16 cellular contexts compared by ENCODE assay signal in genomic region chr5:61423487-61424157, GRCh38.
DNase-seq lines count a peak whose midpoint lies in the region; FAIRE-seq and TF ChIP-seq lines count a peak whose summit lies in the region.
"Had no signal": no experiment of that assay in that cellular context is flagged by ENCODE, and none has a peak within 500 bp of the region (broad histone marks: within the 10 kb centered on the region; RNA-seq: fewer than 3 reads in every experiment).

No MANE protein-coding gene starts in this region.

- peaks cover 0 to 3% of the 10 kb centered on the region in 2 experiments for H3K36me3 ChIP-seq in SK-N-SH (replicated peaks in 1 of 2; ENCODE audit: control insufficient read depth in 1 of 2, insufficient read depth in 2 of 2, low read length in 1 of 2)
- no peaks in the 10 kb centered on the region for H3K36me3 ChIP-seq in neural progenitor cell
- H3K36me3 ChIP-seq in brain microvascular endothelial cell (replicated peaks), result no peaks in the 10 kb centered on the region
- no peaks in the 10 kb centered on the region for H3K36me3 ChIP-seq in kidney (ENCODE audit: control insufficient read depth in 1 of 2, insufficient read depth in 2 of 2, low read length in 2 of 2)
- H3K36me3 ChIP-seq: MG63 had no signal

- H3K36me3 Mint-ChIP-seq in neural progenitor cell, result peaks cover 27% of the 10 kb centered on the region

- H3K4me1 Mint-ChIP-seq in neural progenitor cell, result peaks cover 6% of the 10 kb centered on the region

- WGBS in SK-N-SH (ENCODE audit: low lambda C conversion rate), result 87% methylated on average over 3 of the region's 3 CpGs

- no peak for TF ChIP-seq RAD21 in SK-N-SH (IDR thresholded peaks at IDR 0.05; ENCODE audit: low read length)

- H4K20me1 ChIP-seq in SK-N-SH (ENCODE audit: insufficient read depth) (peaks cover 63% of the 10 kb centered on the region), neural progenitor cell (ENCODE audit: low read depth) (peaks cover 47% of the 10 kb centered on the region)

- H3K4me1 ChIP-seq in SK-N-SH (ENCODE audit: control insufficient read depth in 1 of 2, insufficient read depth in 2 of 2, low read depth in 1 of 2, low read length in 1 of 2) (peaks cover 3 to 14% of the 10 kb centered on the region in 2 experiments; a peak in 3 of 4 replicates), neural progenitor cell (peaks cover 7% of the 10 kb centered on the region), kidney (ENCODE audit: control insufficient read depth in 1 of 2, insufficient read depth in 1 of 2, low read depth in 1 of 2, low read length in 2 of 2) (peaks cover 0 to 10% of the 10 kb centered on the region in 2 donors)

- H3K27ac ChIP-seq in AG04450 (ENCODE audit: low read depth, low read length) (no peak overlapping the region), SK-N-SH (ENCODE audit: low read depth in 2 of 2, low read length in 1 of 2) (no peak overlapping the region), dorsolateral prefrontal cortex (peak overlapping the region in 54 of 59 donors; percentile 1 to 78 (median 57)), neural progenitor cell (no peak overlapping the region), brain microvascular endothelial cell (no peak overlapping the region), kidney (ENCODE audit: low read depth in 2 of 2, low read length in 2 of 2) (no peak overlapping the region)
- H3K27ac ChIP-seq: RWPE1 had no signal

- no peak overlapping the region for H3K4me3 Mint-ChIP-seq in neural progenitor cell

- H3K9me2 ChIP-seq in SK-N-SH, result no peaks in the 10 kb centered on the region

- FAIRE-seq in kidney (lab: Jason Lieb, UNC), result no peak

- H3K9me3 Mint-ChIP-seq in neural progenitor cell, result peaks cover 25% of the 10 kb centered on the region

- H3K79me2 ChIP-seq in SK-N-SH (ENCODE audit: insufficient read depth) (peaks cover 88% of the 10 kb centered on the region), neural progenitor cell (ENCODE audit: low read depth) (peaks cover 92% of the 10 kb centered on the region)

- CTCF ChIA-PET in AG04450 (lab: Charles Lee) (no interaction called here), SK-N-SH (lab: Yijun Ruan, JAX) (no interaction called here)

- peaks cover 2% of the 10 kb centered on the region; the same call in 1 of the 2 replicates for H3K9me3 ChIP-seq in AG04450 (ENCODE audit: control insufficient read depth, insufficient read depth, low read length)
- H3K9me3 ChIP-seq in SK-N-SH, result peaks cover 5% of the 10 kb centered on the region; the same call in 1 of the 2 replicates
- H3K9me3 ChIP-seq in neural progenitor cell (ENCODE audit: low read depth), result no peaks in the 10 kb centered on the region
- H3K9me3 ChIP-seq in kidney (ENCODE audit: control insufficient read depth in 1 of 2, low read length in 2 of 2), result no peaks in the 10 kb centered on the region
- H3K9me3 ChIP-seq: MG63 had no signal

- intact Hi-C loops in dorsolateral prefrontal cortex (cut with DNase I) (no loop called here), kidney (cut with DNase I) (no loop called here)

- H3F3A ChIP-seq in SK-N-SH (replicated peaks; ENCODE audit: insufficient read depth) (peaks cover 6% of the 10 kb centered on the region), neural progenitor cell (ENCODE audit: low read depth) (no peaks in the 10 kb centered on the region)

- TF ChIP-seq CTCF in AG04450 (IDR thresholded peaks at IDR 0.05; ENCODE audit: low read depth, low read length), result no peak
- TF ChIP-seq CTCF in SK-N-SH (IDR thresholded peaks at IDR 0.05), result no peak
- no peak for TF ChIP-seq CTCF in dorsolateral prefrontal cortex (IDR thresholded peaks at IDR 0.05 in 54 of 56, conservative IDR thresholded peaks at IDR 0.05 in 2 of 56; ENCODE audit: low read depth in 1 of 56, partially characterized antibody in 56 of 56)
- TF ChIP-seq CTCF in neural progenitor cell (IDR thresholded peaks at IDR 0.05), result no peak
- TF ChIP-seq CTCF in brain microvascular endothelial cell (IDR thresholded peaks at IDR 0.05; ENCODE audit: low read depth, low read length, missing control alignments), result no peak
- no peak for TF ChIP-seq CTCF in kidney (IDR thresholded peaks at IDR 0.05; ENCODE audit: borderline replicate concordance, extremely low read depth, insufficient read depth)

- in situ Hi-C loops in brain microvascular endothelial cell (cut with HindIII; ENCODE audit: low pct_ligation_motif_present, low sequenced_read_pairs), result no loop called here

- H3K4me3 ChIP-seq in AG04450 (ENCODE audit: low read depth, low read length) (peak overlapping the region; percentile 35), SK-N-SH (ENCODE audit: low read depth in 2 of 2, low read length in 1 of 2) (no peak overlapping the region), dorsolateral prefrontal cortex (peak overlapping the region in 21 of 59 donors; percentile 1 to 37 (median 11)), neural progenitor cell (no peak overlapping the region), brain microvascular endothelial cell (ENCODE audit: low read depth, low read length) (no peak overlapping the region), kidney (ENCODE audit: low read length in 2 of 2) (peak overlapping the region in 1 of 2 donors; percentile 2)
- H3K4me3 ChIP-seq: MG63 had no signal

- no peak overlapping the region for H2AFZ ChIP-seq in SK-N-SH (ENCODE audit: low read depth)
- no peak overlapping the region for H2AFZ ChIP-seq in neural progenitor cell (replicated peaks)

- H3K27me3 Mint-ChIP-seq in neural progenitor cell (ENCODE audit: insufficient read depth, low read depth), result peaks cover 2% of the 10 kb centered on the region
- H3K27me3 Mint-ChIP-seq: naive thymus-derived CD4-positive, alpha-beta T cell had no signal

- TF ChIP-seq EP300 in SK-N-SH (IDR thresholded peaks at IDR 0.05; ENCODE audit: borderline replicate concordance in 1 of 2, low read depth in 1 of 2, low read length in 1 of 2), result no peak

- peak overlapping the region; percentile 52 for H3K27ac Mint-ChIP-seq in neural progenitor cell

- POLR2A ChIA-PET in AG04450 (lab: Yijun Ruan, JAX), result no interaction called here
- POLR2A ChIA-PET in SK-N-SH (lab: Yijun Ruan, JAX), result no interaction called here

- H3K4me2 ChIP-seq in SK-N-SH (0 out of 2 replicates have a peak overlapping the region, but pooled peaks have one; percentile 41), neural progenitor cell (peak overlapping the region; percentile 6)

- H3K27me3 ChIP-seq in AG04450 (ENCODE audit: control insufficient read depth, insufficient read depth, low read length) (no peaks in the 10 kb centered on the region), SK-N-SH (ENCODE audit: insufficient read depth) (no peaks in the 10 kb centered on the region), dorsolateral prefrontal cortex (no peaks in the 10 kb centered on the region), neural progenitor cell (no peaks in the 10 kb centered on the region), brain microvascular endothelial cell (replicated peaks) (no peaks in the 10 kb centered on the region)
- H3K27me3 ChIP-seq: MG63 had no signal

- DNase-seq in AG04450 (ENCODE audit: low read depth, low spot score), result no peak
- DNase-seq in SK-N-SH, result no peak
- no peak for DNase-seq in dorsolateral prefrontal cortex
- peak; percentile 23 for DNase-seq in neural progenitor cell (ENCODE audit: low spot score)
- no peak for DNase-seq in brain microvascular endothelial cell
- no peak for DNase-seq in cerebellar nuclear complex (lab: John Stamatoyannopoulos, UW)
- DNase-seq in kidney, result no peak
- no peak for DNase-seq in COLO668 (lab: John Stamatoyannopoulos, UW; ENCODE audit: unreplicated experiment)
- DNase-seq: activated CD4-positive, alpha-beta T cell treated with anti-CD3 and anti-CD28 coated beads, Interleukin-2, amount 50 U/mL, for 48 hours; aorta; DMS153; MG63; naive thymus-derived CD4-positive, alpha-beta T cell; NCI-H2081; NCI-H748 treated with DMSO at 0.1 percent for 48 hours had no signal

- H3K9ac ChIP-seq in SK-N-SH (no peak overlapping the region), neural progenitor cell (no peak overlapping the region), kidney (ENCODE audit: low read length in 2 of 2) (no peak overlapping the region)

TF ChIP-seq in SK-N-SH, 30 proteins besides CTCF, POLR2A, EP300 and RAD21:
- TF ChIP-seq SMC3 (IDR thresholded peaks at IDR 0.05; ENCODE audit: low read depth, low read length), result no peak
- TF ChIP-seq TEAD4 (IDR thresholded peaks at IDR 0.05; ENCODE audit: borderline replicate concordance, insufficient read depth), result no peak
- no peak for TF ChIP-seq CHD2 (IDR thresholded peaks at IDR 0.05; ENCODE audit: low read length, partially characterized antibody)
- no peak for TF ChIP-seq ELF1 (IDR thresholded peaks at IDR 0.05)
- TF ChIP-seq JUND (IDR thresholded peaks at IDR 0.05), result no peak
- TF ChIP-seq EZH2phosphoT487 (IDR thresholded peaks at IDR 0.05; ENCODE audit: borderline replicate concordance, low read depth), result no peak
- no peak for TF ChIP-seq SIN3A (IDR thresholded peaks at IDR 0.05; ENCODE audit: borderline replicate concordance, low read depth, low read length)
- TF ChIP-seq FOXM1 (IDR thresholded peaks at IDR 0.05; ENCODE audit: low read depth), result no peak
- no peak for TF ChIP-seq FOSL2 (IDR thresholded peaks at IDR 0.05; ENCODE audit: borderline replicate concordance, low read depth)

Comparison
In these comparisons a context has a peak if more than half of its experiments do, and no peak if none do; other contexts are left out.
1. H3K27ac ChIP-seq: peak in dorsolateral prefrontal cortex (54 of 59); none in AG04450 (single experiment), SK-N-SH (0 of 2), neural progenitor cell (single experiment), brain microvascular endothelial cell (single experiment) and kidney (0 of 2).